In genomic region chr11:31817054-31817620, GRCh38 we compare ENCODE assay signal across 9 cellular contexts. TPM values are rescaled to one million over a fixed set of nuclear protein-coding genes. Genes with fewer than 3 reads are reported as not detected.
DNase-seq lines count a peak whose midpoint lies in the region; ATAC-seq, FAIRE-seq and TF ChIP-seq lines count a peak whose summit lies in the region.
"Had no signal": no experiment of that assay in that cellular context is flagged by ENCODE, and none has a peak within 500 bp of the region (broad histone marks: within the 10 kb centered on the region; RNA-seq: fewer than 3 reads in every experiment).

No MANE protein-coding gene starts in this region.

- no peak overlapping the region for H3K23ac ChIP-seq in mesenchymal stem cell (ENCODE audit: low read length in 2 of 2)

- H2AK5ac ChIP-seq in mesenchymal stem cell (ENCODE audit: low read length, severe bottlenecking): no peak overlapping the region

- BruUV-seq in OCI-LY7 (replicated peaks; lab: Mats Ljungman, UMichigan): no TSS peak

- H3K4me1 ChIP-seq in mesenchymal stem cell (ENCODE audit: control insufficient read depth, insufficient read depth, low read depth, low read length) (peaks cover 54% of the 10 kb centered on the region), OCI-LY7 (ENCODE audit: insufficient read depth, low read length, poor library complexity, severe bottlenecking) (no peaks in the 10 kb centered on the region)

- no peak overlapping the region for H4K91ac ChIP-seq in mesenchymal stem cell (ENCODE audit: low read length)

- no peaks in the 10 kb centered on the region for H4K20me1 ChIP-seq in OCI-LY7 (ENCODE audit: insufficient read depth, low read length)

- ATAC-seq in HG03342 (IDR thresholded peaks at IDR 0.05; ENCODE audit: unreplicated experiment): no peak

- 2% methylated on average over 48 of the region's 48 CpGs for WGBS in mesenchymal stem cell

- no peaks in the 10 kb centered on the region for H3K79me1 ChIP-seq in mesenchymal stem cell (replicated peaks; ENCODE audit: low read length, poor library complexity, severe bottlenecking)

- H2BK5ac ChIP-seq in mesenchymal stem cell (ENCODE audit: low read depth, low read length, poor library complexity, severe bottlenecking): no peak overlapping the region

- H3K9me3 ChIP-seq in mesenchymal stem cell (ENCODE audit: control insufficient read depth, low read length) (no peaks in the 10 kb centered on the region), OCI-LY7 (ENCODE audit: low read length) (no peaks in the 10 kb centered on the region)

- FAIRE-seq in GM12892 (lab: Jason Lieb, UNC): peak; percentile 75

- H3K4ac ChIP-seq in mesenchymal stem cell (ENCODE audit: low read depth in 1 of 2, low read length in 2 of 2): no peak overlapping the region

- no peak overlapping the region for H2BK120ac ChIP-seq in mesenchymal stem cell (ENCODE audit: low read depth, low read length)

- no peak for TF ChIP-seq CTCF in AG04449 (IDR thresholded peaks at IDR 0.05; ENCODE audit: insufficient read depth, low read length, missing control alignments)
- TF ChIP-seq CTCF in OCI-LY7 (conservative IDR thresholded peaks at IDR 0.05; ENCODE audit: low read length): no peak

- no peak overlapping the region for H2BK15ac ChIP-seq in mesenchymal stem cell (ENCODE audit: low read depth, poor library complexity, severe bottlenecking)

- DNase-seq in AG04449 (ENCODE audit: low read depth, low spot score) (no peak), GM12892 (ENCODE audit: insufficient read length) (no peak), mesenchymal stem cell (no peak), HT-29 (ENCODE audit: low spot score) (no peak), NOMO-1 treated with dmso at 0.1 percent for 144 hours (lab: John Stamatoyannopoulos, UW; ENCODE audit: unreplicated experiment) (no peak), OCI-LY7 (ENCODE audit: low spot score) (no peak)
- no peak for DNase-seq in activated naive CD8-positive, alpha-beta T cell treated with anti-CD3 and anti-CD28 coated beads for 36 hours

- H3K4me2 ChIP-seq in mesenchymal stem cell (ENCODE audit: low read length, poor library complexity, severe bottlenecking) (peak overlapping the region; percentile 43), OCI-LY7 (ENCODE audit: low read length) (no peak overlapping the region)
- H3K4me2 ChIP-seq: KMS-11 had no signal

- H3K9me3 Mint-ChIP-seq in activated naive CD8-positive, alpha-beta T cell treated with anti-CD3 and anti-CD28 coated beads for 36 hours: peaks cover 4% of the 10 kb centered on the region

- H2BK12ac ChIP-seq in mesenchymal stem cell (ENCODE audit: low read length in 2 of 2): no peak overlapping the region

- CTCF ChIA-PET in AG04449 (lab: Yijun Ruan, JAX): no interaction called here
- CTCF ChIA-PET in OCI-LY7 (lab: Charles Lee; ENCODE audit: unreplicated experiment): no interaction called here

- H3K9me2 ChIP-seq in OCI-LY7 (ENCODE audit: insufficient read depth, low read length): no peaks in the 10 kb centered on the region

- H3K36me3 ChIP-seq in mesenchymal stem cell (ENCODE audit: control insufficient read depth in 1 of 2, insufficient read depth in 2 of 2, low read depth in 1 of 2, low read length in 2 of 2) (peaks cover 0 to 5% of the 10 kb centered on the region in 2 experiments), OCI-LY7 (ENCODE audit: insufficient read depth, low read length) (no peaks in the 10 kb centered on the region)

- no peak overlapping the region for H3K27ac ChIP-seq in mesenchymal stem cell (ENCODE audit: low read length, poor library complexity, severe bottlenecking)
- H3K27ac ChIP-seq in OCI-LY7 (ENCODE audit: low read depth, low read length, poor library complexity, severe bottlenecking): no peak overlapping the region
- H3K27ac ChIP-seq: KMS-11 had no signal

- H3K27ac Mint-ChIP-seq in activated naive CD8-positive, alpha-beta T cell treated with anti-CD3 and anti-CD28 coated beads for 36 hours: no peak overlapping the region

- H3K79me2 ChIP-seq in OCI-LY7 (ENCODE audit: insufficient read depth, low read depth, low read length): no peaks in the 10 kb centered on the region

- H3K4me1 Mint-ChIP-seq in activated naive CD8-positive, alpha-beta T cell treated with anti-CD3 and anti-CD28 coated beads for 36 hours: peaks cover 36% of the 10 kb centered on the region

- peak overlapping the region; percentile 27 for H3K4me3 ChIP-seq in AG04449 (ENCODE audit: low read depth, low read length)
- H3K4me3 ChIP-seq in mesenchymal stem cell (ENCODE audit: insufficient read depth in 1 of 2, low read depth in 1 of 2, low read length in 2 of 2): peak overlapping the region in 1 of 2 experiments; percentile 18
- no peak overlapping the region for H3K4me3 ChIP-seq in OCI-LY7 (ENCODE audit: low read depth, low read length, poor library complexity, severe bottlenecking)

- H3K36me3 Mint-ChIP-seq in activated naive CD8-positive, alpha-beta T cell treated with anti-CD3 and anti-CD28 coated beads for 36 hours: no peaks in the 10 kb centered on the region

- peak overlapping the region; percentile 25 for H3K4me3 Mint-ChIP-seq in activated naive CD8-positive, alpha-beta T cell treated with anti-CD3 and anti-CD28 coated beads for 36 hours

- TF ChIP-seq POLR2A in GM12892 (IDR thresholded peaks at IDR 0.05; ENCODE audit: low read depth, low read length): no peak

- peaks cover 93% of the 10 kb centered on the region for H3K27me3 Mint-ChIP-seq in activated naive CD8-positive, alpha-beta T cell treated with anti-CD3 and anti-CD28 coated beads for 36 hours

- no peak overlapping the region for H3K9ac ChIP-seq in mesenchymal stem cell (ENCODE audit: low read length)
- H3K9ac ChIP-seq: KMS-11 had no signal

- H2AFZ ChIP-seq in mesenchymal stem cell (ENCODE audit: low read depth, low read length) (no peak overlapping the region), OCI-LY7 (ENCODE audit: low read length) (no peak overlapping the region)

- H3K18ac ChIP-seq in mesenchymal stem cell (ENCODE audit: low read depth in 1 of 2, low read length in 2 of 2): no peak overlapping the region

- POLR2A ChIA-PET in AG04449 (lab: Yijun Ruan, JAX) (no interaction called here), OCI-LY7 (lab: Charles Lee) (no interaction called here)

- no peak overlapping the region for H4K8ac ChIP-seq in mesenchymal stem cell (ENCODE audit: low read length)

- peaks cover 99% of the 10 kb centered on the region in 2 experiments for H3K27me3 ChIP-seq in mesenchymal stem cell (ENCODE audit: control insufficient read depth in 1 of 2, insufficient read depth in 1 of 2, low read length in 2 of 2)

- no peak overlapping the region for H3K14ac ChIP-seq in mesenchymal stem cell (ENCODE audit: low read length in 2 of 2)

- intact Hi-C loops in OCI-LY7 (cut with micrococcal nuclease; ENCODE audit: unreplicated experiment): no loop called here

RNA-seq across cellular contexts. Expression of gene PAX6, which starts 6.0 kb away (rescaled TPM):
- not detected for polyA plus RNA-seq in GM12892 (2012; ENCODE audit: missing spikeins)
- total RNA-seq in activated naive CD8-positive, alpha-beta T cell treated with anti-CD3 and anti-CD28 coated beads for 36 hours: not detected
- polyA plus RNA-seq in mesenchymal stem cell (2013, experiment 1 of 2): not detected
- not detected for polyA plus RNA-seq in mesenchymal stem cell (2013, experiment 2 of 2)
- not detected in 2 replicates for total RNA-seq in HT-29 (2014; rRNA removed; shearing (Covaris generic))
- not detected in 2 replicates for total RNA-seq in OCI-LY7 (2014; rRNA removed; shearing (Covaris generic))
- total RNA-seq in OCI-LY7 (2022): not detected in 2 replicates
